In genomic region chr6:109999740-110000139, GRCh38 we compare ENCODE assay signal across 29 cellular contexts.
"Had no signal": no experiment of that assay in that cellular context is flagged by ENCODE, and none has a peak within 500 bp of the region (broad histone marks: within the 10 kb centered on the region; RNA-seq: fewer than 3 reads in every experiment).

No MANE protein-coding gene starts in this region.

- H3K4me3 ChIP-seq: colonic mucosa, dorsolateral prefrontal cortex had no signal

- H3K9me3 ChIP-seq: colonic mucosa had no signal

- H3K4me1 ChIP-seq: colonic mucosa had no signal

- DNase-seq: activated CD4-positive, alpha-beta memory T cell treated with anti-CD3 and anti-CD28 coated beads, Interleukin-2, amount 10 ng/mL, durations not matched to agents 7 days and 5 days; activated CD4-positive, alpha-beta T cell treated with anti-CD3 and anti-CD28 coated beads for 4 hours; activated CD4-positive, alpha-beta T cell treated with anti-CD3 and anti-CD28 coated beads, Interleukin-2, amount 10 ng/mL, durations not matched to agents 7 days and 5 days; activated CD4-positive, alpha-beta T cell treated with anti-CD3 and anti-CD28 coated beads, Interleukin-2, amount 50 U/mL, for 4 hours; activated CD4-positive, CD25-positive, alpha-beta regulatory T cell; activated CD4-positive, CD25-positive, alpha-beta regulatory T cell treated with anti-CD3 and anti-CD28 coated beads, Interleukin-2, amount 50 U/mL, for 72 hours; activated CD8-positive, alpha-beta memory T cell treated with anti-CD3 and anti-CD28 coated beads, Interleukin-2, amount 50 U/mL, for 48 hours; activated gamma-delta T cell; activated naive CD4-positive, alpha-beta T cell treated with anti-CD3 and anti-CD28 coated beads, Interleukin-2, amount 50 U/mL, for 16 hours; activated naive CD4-positive, alpha-beta T cell treated with Interleukin-2 at 50 U/mL for 16 hours; activated T-cell treated with anti-CD3 and anti-CD28 coated beads for 4 hours; activated T-cell treated with anti-CD3 and anti-CD28 coated beads, Interleukin-2, amount 50 U/mL, for 24 hours; activated T-cell treated with anti-CD3 and anti-CD28 coated beads, Interleukin-2, amount 50 U/mL, for 72 hours; amniotic stem cell; anterior cingulate cortex; brain microvascular endothelial cell; cerebellar nuclear complex; colonic mucosa; dorsolateral prefrontal cortex; effector memory CD4-positive, alpha-beta T cell; endodermal cell; foreskin fibroblast; T-helper 1 cell; T-helper 17 cell; T1000 had no signal

- H3K27me3 ChIP-seq: brain microvascular endothelial cell, colonic mucosa had no signal

- H3K36me3 ChIP-seq: brain microvascular endothelial cell, colonic mucosa had no signal

- FAIRE-seq: astrocyte, bronchial epithelial cell, frontal cortex had no signal

- H3K27ac ChIP-seq: brain microvascular endothelial cell, colonic mucosa, dorsolateral prefrontal cortex had no signal

- ATAC-seq: activated T-cell treated with anti-CD3 and anti-CD28 coated beads, Interleukin-2, amount 50 U/mL, for 72 hours; esophagus mucosa; T-helper 17 cell had no signal
